ENCODE assay signal across 10 cellular contexts in the genomic region with DNA sequence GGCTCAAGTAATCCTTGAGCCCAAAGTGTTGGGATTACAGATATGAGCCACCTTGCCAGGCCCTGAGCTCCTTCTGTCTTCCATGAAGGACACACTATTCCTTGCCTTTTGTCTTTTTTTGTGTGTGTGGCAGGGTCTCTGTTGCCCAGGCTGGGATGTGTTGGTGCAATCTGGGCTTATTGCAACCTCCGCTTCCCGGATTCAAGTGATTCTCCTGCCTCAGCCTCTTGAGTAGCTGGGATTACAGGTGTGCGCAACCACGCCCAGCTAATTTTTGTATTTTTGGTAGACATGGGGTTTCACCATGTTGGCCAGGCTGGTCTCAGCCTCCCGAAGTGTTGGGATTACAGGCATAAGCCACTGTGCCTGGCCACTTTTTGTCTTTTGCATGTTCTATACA. TPM values are rescaled to one million over a fixed set of nuclear protein-coding genes. Genes with fewer than 3 reads are reported as not detected.
A peak's percentile ranks its signal among the peaks of the same experiment; 100 is the strongest.
DNase-seq lines count a peak whose midpoint lies in the region; ATAC-seq and TF ChIP-seq lines count a peak whose summit lies in the region.
"Not testable (repeated sequence)": the region's sequence is repeated elsewhere in the genome, so short reads cannot be mapped to it uniquely, and the experiment has no call there.
"Had no signal": no experiment of that assay in that cellular context is flagged by ENCODE, and none has a peak within 500 bp of the region (broad histone marks: within the 10 kb centered on the region; RNA-seq: fewer than 3 reads in every experiment).

No MANE protein-coding gene starts in this region.

- DNase-seq in HCT116 (ENCODE audit: low read depth, low spot score); effector memory CD8-positive, alpha-beta T cell; hepatocyte (ENCODE audit: low spot score); mesenchymal stem cell; trophoblast cell; stomach: not testable (repeated sequence)

- H3K9me2 ChIP-seq in HCT116 (ENCODE audit: insufficient read depth); hepatocyte (replicated peaks; ENCODE audit: insufficient read depth): not testable (repeated sequence)

- not testable (repeated sequence) for H3K9ac ChIP-seq in HCT116 (ENCODE audit: low read length); mesenchymal stem cell (ENCODE audit: low read length); trophoblast cell (ENCODE audit: low read length)

- not testable (repeated sequence) for H3K4me3 Mint-ChIP-seq in effector memory CD8-positive, alpha-beta T cell

- BruUV-seq in HCT116 (replicated peaks; lab: Mats Ljungman, UMichigan) = not testable (repeated sequence)

- not testable (repeated sequence) for H3K36me3 ChIP-seq in HCT116 (ENCODE audit: control insufficient read depth in 1 of 2, insufficient read depth in 2 of 2, low read length in 2 of 2); hepatocyte (replicated peaks; ENCODE audit: insufficient read depth, low read depth); trophoblast cell (ENCODE audit: control insufficient read depth in 1 of 2, insufficient read depth in 2 of 2, low read length in 2 of 2)
- peaks cover 26 to 29% of the 10 kb centered on the region in 2 experiments for H3K36me3 ChIP-seq in mesenchymal stem cell (ENCODE audit: control insufficient read depth in 1 of 2, insufficient read depth in 2 of 2, low read depth in 1 of 2, low read length in 2 of 2)
- peaks cover 20 to 42% (median 37%) of the 10 kb centered on the region in 4 donors for H3K36me3 ChIP-seq in stomach

- peak overlapping the region; percentile 54 to 58 for H3K27ac Mint-ChIP-seq in effector memory CD8-positive, alpha-beta T cell

- peaks cover 17 to 26% of the 10 kb centered on the region in 2 donors for H3K4me1 Mint-ChIP-seq in effector memory CD8-positive, alpha-beta T cell (ENCODE audit: low read depth in 2 of 2)

- H3K79me1 ChIP-seq in mesenchymal stem cell (replicated peaks; ENCODE audit: low read length, poor library complexity, severe bottlenecking) = peaks cover 11% of the 10 kb centered on the region
- not testable (repeated sequence) for H3K79me1 ChIP-seq in trophoblast cell (ENCODE audit: low read length)

- H4K8ac ChIP-seq in mesenchymal stem cell (ENCODE audit: low read length); trophoblast cell (ENCODE audit: low read depth, low read length): not testable (repeated sequence)

- not testable (repeated sequence) for H4K20me1 ChIP-seq in HCT116 (ENCODE audit: insufficient read depth); hepatocyte (ENCODE audit: insufficient read depth, poor library complexity, severe bottlenecking)

- H3K27ac ChIP-seq in 22Rv1 = peak overlapping the region; percentile 50
- not testable (repeated sequence) for H3K27ac ChIP-seq in HCT116 (ENCODE audit: low read depth, low read length); mesenchymal stem cell (ENCODE audit: low read length, poor library complexity, severe bottlenecking)
- peak overlapping the region; percentile 42 for H3K27ac ChIP-seq in VCaP
- H3K27ac ChIP-seq in hepatocyte = peak overlapping the region; percentile 96
- H3K27ac ChIP-seq in trophoblast cell (ENCODE audit: low read depth, low read length) = peak overlapping the region; percentile 4
- peak overlapping the region; percentile 67 to 80 (median 72) for H3K27ac ChIP-seq in stomach

- not testable (repeated sequence) for H3K27me3 ChIP-seq in HCT116 (ENCODE audit: insufficient read depth, low read length); hepatocyte; mesenchymal stem cell (ENCODE audit: control insufficient read depth in 1 of 2, insufficient read depth in 1 of 2, low read length in 2 of 2); trophoblast cell (ENCODE audit: insufficient read depth, low read length); stomach

- CTCF ChIA-PET in HCT116 (lab: Charles Lee) = interaction anchor here (1.6 kb wide), 1 partner anchor 162 kb away, joined by 3 read pairs; no protein-coding TSS in a partner anchor

- TF ChIP-seq CTCF in 22Rv1 (IDR thresholded peaks at IDR 0.05); HCT116 (IDR thresholded peaks at IDR 0.05 in 2 of 3, conservative IDR thresholded peaks at IDR 0.05 in 1 of 3; ENCODE audit: borderline replicate concordance in 1 of 3, insufficient read depth in 1 of 3, low read depth in 2 of 3, low read length in 2 of 3); VCaP (conservative IDR thresholded peaks at IDR 0.05); hepatocyte (IDR thresholded peaks at IDR 0.05; ENCODE audit: poor library complexity); stomach (IDR thresholded peaks at IDR 0.05): not testable (repeated sequence)

- TF ChIP-seq EP300 in stomach (IDR thresholded peaks at IDR 0.05) = not testable (repeated sequence)

- H3K4ac ChIP-seq in mesenchymal stem cell (ENCODE audit: low read depth in 1 of 2, low read length in 2 of 2); trophoblast cell (ENCODE audit: low read depth, low read length): not testable (repeated sequence)

- H2BK15ac ChIP-seq in mesenchymal stem cell (ENCODE audit: low read depth, poor library complexity, severe bottlenecking) = not testable (repeated sequence)

- H3K4me3 ChIP-seq in HCT116 (replicated peaks in 1 of 2; ENCODE audit: low read depth in 1 of 2, low read length in 2 of 2); hepatocyte; mesenchymal stem cell (ENCODE audit: insufficient read depth in 1 of 2, low read depth in 1 of 2, low read length in 2 of 2); trophoblast cell (ENCODE audit: low read depth, low read length); stomach: not testable (repeated sequence)

- ATAC-seq in HCT116; effector memory CD8-positive, alpha-beta T cell (replicated peaks): not testable (repeated sequence)

- WGBS in hepatocyte (ENCODE audit: low lambda C conversion rate, missing lambda C conversion rate) = 93% methylated on average over 5 of the region's 5 CpGs
- WGBS in mesenchymal stem cell = 96% methylated on average over 5 of the region's 5 CpGs
- WGBS in trophoblast cell (ENCODE audit: extremely low coverage, insufficient coverage, insufficient read length) = no CpG with 5 or more reads among the region's 5 CpGs
- WGBS in stomach, 5 donors = 74 to 87% (median 78%) methylated on average over 5 of the region's 5 CpGs

- not testable (repeated sequence) for H2AFZ ChIP-seq in HCT116 (ENCODE audit: low read depth, low read length, poor library complexity, severe bottlenecking); hepatocyte; mesenchymal stem cell (ENCODE audit: low read depth, low read length); trophoblast cell (ENCODE audit: insufficient read depth, low read length, poor library complexity)

- H4K12ac ChIP-seq in trophoblast cell (ENCODE audit: low read depth, low read length) = not testable (repeated sequence)

- H3K36me3 Mint-ChIP-seq in effector memory CD8-positive, alpha-beta T cell (ENCODE audit: insufficient read depth) = peaks cover 11% of the 10 kb centered on the region

- not testable (repeated sequence) for H3K18ac ChIP-seq in mesenchymal stem cell (ENCODE audit: low read depth in 1 of 2, low read length in 2 of 2); trophoblast cell (ENCODE audit: low read length)

- not testable (repeated sequence) for TF ChIP-seq RAD21 in HCT116 (IDR thresholded peaks at IDR 0.05; ENCODE audit: low read depth)

- H3K79me2 ChIP-seq in HCT116 (ENCODE audit: insufficient read depth, low read length); hepatocyte; trophoblast cell (ENCODE audit: control insufficient read depth, insufficient read depth, low read length, poor library complexity): not testable (repeated sequence)

- H3K9me3 Mint-ChIP-seq in effector memory CD8-positive, alpha-beta T cell = not testable (repeated sequence)

- not testable (repeated sequence) for H3K14ac ChIP-seq in mesenchymal stem cell (ENCODE audit: low read length in 2 of 2); trophoblast cell (ENCODE audit: low read length)

- RAD21 ChIA-PET in HCT116 (lab: Charles Lee; ENCODE audit: low non-redundant PET in 1 of 2, low total read pairs in 2 of 2, uncharacterized antibody in 2 of 2, unreplicated experiment in 2 of 2) = not testable (repeated sequence)

- not testable (repeated sequence) for H4K91ac ChIP-seq in mesenchymal stem cell (ENCODE audit: low read length); trophoblast cell (ENCODE audit: low read depth, low read length)

- H3K4me1 ChIP-seq in HCT116 (ENCODE audit: control insufficient read depth in 1 of 2, insufficient read depth in 2 of 2, low read length in 2 of 2) (peaks cover 11 to 13% of the 10 kb centered on the region in 2 experiments; a peak in 3 of 4 replicates), hepatocyte (ENCODE audit: insufficient read depth) (peaks cover 12% of the 10 kb centered on the region), mesenchymal stem cell (ENCODE audit: control insufficient read depth, insufficient read depth, low read depth, low read length) (peaks cover 20% of the 10 kb centered on the region), stomach (peaks cover 12 to 75% (median 29%) of the 10 kb centered on the region in 4 donors)
- H3K4me1 ChIP-seq in trophoblast cell (ENCODE audit: control insufficient read depth in 1 of 2, insufficient read depth in 2 of 2, low read length in 2 of 2) = not testable (repeated sequence)

- H3K23ac ChIP-seq in mesenchymal stem cell (ENCODE audit: low read length in 2 of 2); trophoblast cell (ENCODE audit: low read length): not testable (repeated sequence)

- intact Hi-C loops in HCT116 (cut with micrococcal nuclease); stomach (cut with DNase I; ENCODE audit: low total_unique reads): not testable (repeated sequence)

- H3K4me2 ChIP-seq in HCT116 (ENCODE audit: low read length) (peak overlapping the region; percentile 51), hepatocyte (peak overlapping the region; percentile 35)
- H3K4me2 ChIP-seq in mesenchymal stem cell (ENCODE audit: low read length, poor library complexity, severe bottlenecking); trophoblast cell (ENCODE audit: low read length): not testable (repeated sequence)

- H2BK5ac ChIP-seq in mesenchymal stem cell (ENCODE audit: low read depth, low read length, poor library complexity, severe bottlenecking); trophoblast cell (ENCODE audit: low read depth, low read length, poor library complexity): not testable (repeated sequence)

- H2BK120ac ChIP-seq in mesenchymal stem cell (ENCODE audit: low read depth, low read length); trophoblast cell (ENCODE audit: insufficient read depth, low read length, poor library complexity): not testable (repeated sequence)

- POLR2A ChIA-PET in HCT116 (lab: Charles Lee) = not testable (repeated sequence)

- H2AK5ac ChIP-seq in mesenchymal stem cell (ENCODE audit: low read length, severe bottlenecking) = peak overlapping the region; percentile 80
- not testable (repeated sequence) for H2AK5ac ChIP-seq in trophoblast cell (ENCODE audit: low read length)

- not testable (repeated sequence) for H3K27me3 Mint-ChIP-seq in effector memory CD8-positive, alpha-beta T cell

- H2BK12ac ChIP-seq in mesenchymal stem cell (ENCODE audit: low read length in 2 of 2); trophoblast cell (ENCODE audit: low read length): not testable (repeated sequence)

- not testable (repeated sequence) for TF ChIP-seq POLR2A in HCT116 (IDR thresholded peaks at IDR 0.05; ENCODE audit: borderline replicate concordance, extremely low read depth, insufficient read depth, insufficient read length); stomach (IDR thresholded peaks at IDR 0.05)

- not testable (repeated sequence) for H3K9me3 ChIP-seq in HCT116 (ENCODE audit: control insufficient read depth in 1 of 2, insufficient read depth in 1 of 2, low read depth in 1 of 2, low read length in 2 of 2); hepatocyte (ENCODE audit: low read depth); mesenchymal stem cell (ENCODE audit: control insufficient read depth, low read length); trophoblast cell (ENCODE audit: insufficient read depth, low read depth, low read length); stomach

RNA-seq across cellular contexts. Expression of a gene that starts 11.2 kb away (rescaled TPM):
- total RNA-seq in HCT116 (2021; ENCODE audit: unreplicated experiment) (17.7 TPM), hepatocyte (28.1 and 30.3 TPM in 2 replicates), stomach (10 to 100 TPM in 4 of 5 donors, 1 to 10 TPM in 1; 1.8 to 55.4 (median 23.0) TPM)
- polyA plus RNA-seq in HCT116 (2012) = 81.2 and 91.1 TPM in 2 replicates
- polyA plus RNA-seq in hepatocyte (30.3 and 39.6 TPM in 2 replicates), stomach (10 to 100 TPM; 48.7 to 80.6 (median 50.9) TPM)
- 14.9 TPM for polyA plus RNA-seq in mesenchymal stem cell (2013, experiment 1 of 2)
- 15.6 TPM for polyA plus RNA-seq in mesenchymal stem cell (2013, experiment 2 of 2)
- 26.2 and 26.4 TPM in 2 replicates for polyA plus RNA-seq in trophoblast cell (2013)

RNA-seq across cellular contexts. Expression of a gene that starts 11.7 kb away (rescaled TPM):
- total RNA-seq in HCT116 (2021; ENCODE audit: unreplicated experiment) = 57.5 TPM
- polyA plus RNA-seq in HCT116 (2012) = 77.4 and 78.2 TPM in 2 replicates
- total RNA-seq in hepatocyte = 7.4 and 13.7 TPM in 2 replicates
- 21.2 and 22.4 TPM in 2 replicates for polyA plus RNA-seq in hepatocyte
- 5.7 TPM for polyA plus RNA-seq in mesenchymal stem cell (2013, experiment 1 of 2)
- polyA plus RNA-seq in mesenchymal stem cell (2013, experiment 2 of 2) = 5.3 TPM
- polyA plus RNA-seq in trophoblast cell (2013) = 8.1 and 8.4 TPM in 2 replicates
- 100 to 1,000 TPM in 1 of 5 donors, 10 to 100 TPM in 3, 1 to 10 TPM in 1; 4.8 to 131 (median 18.7) TPM for total RNA-seq in stomach
- polyA plus RNA-seq in stomach = 10 to 100 TPM; 21.8 to 48.0 (median 26.0) TPM

RNA-seq across cellular contexts. Expression of a gene that starts 18.3 kb away (rescaled TPM):
- total RNA-seq in HCT116 (2021; ENCODE audit: unreplicated experiment) (not detected), hepatocyte (5.3 and 9.2 TPM in 2 replicates), stomach (100 to 1,000 TPM in 1 of 5 donors, 1 to 10 TPM in 1, under 1 TPM in 1, not detected in 2; 0.92 to 158 (median 1.7) TPM)
- 0.31 and 0.68 TPM in 2 replicates for polyA plus RNA-seq in HCT116 (2012)
- polyA plus RNA-seq in hepatocyte (14.6 and 17.7 TPM in 2 replicates), stomach (1 to 10 TPM; 4.6 to 9.9 (median 6.1) TPM)
- polyA plus RNA-seq in mesenchymal stem cell (2013, experiment 1 of 2) = 1.9 TPM
- 1.7 TPM for polyA plus RNA-seq in mesenchymal stem cell (2013, experiment 2 of 2)
- 2.6 and 2.9 TPM in 2 replicates for polyA plus RNA-seq in trophoblast cell (2013)
- total RNA-seq: HT1080, LHCN-M2 had no signal

RNA-seq across cellular contexts. Expression of a gene that starts 30.9 kb away (rescaled TPM):
- total RNA-seq in HCT116 (2021; ENCODE audit: unreplicated experiment) (65.6 TPM), hepatocyte (54.7 and 62.0 TPM in 2 replicates), stomach (10 to 100 TPM in 4 of 5 donors, 1 to 10 TPM in 1; 8.2 to 50.0 (median 36.4) TPM)
- 62.4 and 64.0 TPM in 2 replicates for polyA plus RNA-seq in HCT116 (2012)
- polyA plus RNA-seq in hepatocyte (63.9 and 66.8 TPM in 2 replicates), stomach (10 to 100 TPM; 44.1 to 50.9 (median 48.1) TPM)
- 49.9 TPM for polyA plus RNA-seq in mesenchymal stem cell (2013, experiment 1 of 2)
- 51.4 TPM for polyA plus RNA-seq in mesenchymal stem cell (2013, experiment 2 of 2)
- polyA plus RNA-seq in trophoblast cell (2013) = 48.6 and 50.5 TPM in 2 replicates

RNA-seq across cellular contexts. Expression of a gene that starts 32.5 kb away (rescaled TPM):
- total RNA-seq in HCT116 (2021; ENCODE audit: unreplicated experiment) (4.4 TPM), hepatocyte (23.6 and 27.5 TPM in 2 replicates), stomach (10 to 100 TPM in 2 of 5 donors, 1 to 10 TPM in 3; 2.3 to 76.3 (median 8.2) TPM)
- 6.8 and 6.9 TPM in 2 replicates for polyA plus RNA-seq in HCT116 (2012)
- polyA plus RNA-seq in hepatocyte (51.8 and 55.7 TPM in 2 replicates), stomach (10 to 100 TPM; 14.8 to 33.9 (median 22.4) TPM)
- 6.4 TPM for polyA plus RNA-seq in mesenchymal stem cell (2013, experiment 1 of 2)
- polyA plus RNA-seq in mesenchymal stem cell (2013, experiment 2 of 2) = 6.8 TPM
- 2.8 and 3.3 TPM in 2 replicates for polyA plus RNA-seq in trophoblast cell (2013)
